Comparison of ENCODE assay signal across 8 cellular contexts in the genomic region with DNA sequence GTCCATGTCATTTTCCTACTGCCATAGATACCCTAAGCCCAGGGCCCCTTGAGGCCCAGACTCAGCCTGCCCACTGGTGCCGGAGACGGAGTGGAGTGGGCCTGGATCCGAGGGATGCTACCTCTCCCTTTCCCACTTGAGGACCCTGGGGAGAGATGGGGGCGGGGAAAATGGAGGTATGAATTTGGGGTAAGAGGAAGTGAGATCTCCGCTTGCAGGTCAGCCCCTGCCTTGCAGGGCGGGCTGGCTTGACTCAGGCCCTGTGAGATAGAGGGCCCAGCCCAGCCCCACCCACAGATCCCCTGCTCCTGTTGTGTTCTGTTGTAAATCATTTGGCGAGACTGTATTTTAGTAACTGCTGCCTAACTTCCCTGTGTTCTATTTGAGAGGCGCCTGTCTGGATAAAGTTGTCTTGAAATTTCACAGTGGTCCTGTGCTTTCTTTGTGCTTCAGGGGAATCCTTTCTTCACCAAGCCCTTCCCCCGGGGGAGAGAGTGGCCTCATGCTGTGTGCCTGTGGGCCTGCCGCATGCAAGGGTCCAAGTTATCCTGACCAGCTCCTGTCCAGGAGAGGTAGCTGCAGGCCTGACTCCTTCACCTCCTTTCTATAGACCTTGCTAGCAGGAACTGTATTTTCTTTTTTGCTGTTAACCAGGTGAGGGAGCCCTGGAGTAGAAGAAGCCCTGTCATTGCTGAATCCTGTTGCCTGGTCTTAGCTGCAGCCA. TPM values are rescaled to one million over a fixed set of nuclear protein-coding genes. Genes with fewer than 3 reads are reported as not detected.
DNase-seq lines count a peak whose midpoint lies in the region; ATAC-seq and TF ChIP-seq lines count a peak whose summit lies in the region.

No MANE protein-coding gene starts in this region.

- H3K27ac Mint-ChIP-seq in activated T-helper 1 cell treated with anti-CD3 and anti-CD28 coated beads, Interleukin-12 subunit alpha, Interleukin-12 subunit beta, Interleukin-2, Interleukin-4 antibody, amounts not matched to agents 30 ng/mL and 10 ng/mL and 1 ng/mL, durations not matched to agents 14 hours and 24 hours and 36 hours = no peak overlapping the region

- peak; percentile 71 for TF ChIP-seq CTCF in BE2C (IDR thresholded peaks at IDR 0.05; ENCODE audit: low read depth, low read length)

- H3K4me1 Mint-ChIP-seq in activated T-helper 1 cell treated with anti-CD3 and anti-CD28 coated beads, Interleukin-12 subunit alpha, Interleukin-12 subunit beta, Interleukin-2, Interleukin-4 antibody, amounts not matched to agents 30 ng/mL and 10 ng/mL and 1 ng/mL, durations not matched to agents 14 hours and 24 hours and 36 hours (ENCODE audit: low read depth) = no peaks in the 10 kb centered on the region

- intact Hi-C loops in activated T-helper 1 cell treated with anti-CD3 and anti-CD28 coated beads, Interleukin-12 subunit alpha, Interleukin-12 subunit beta, Interleukin-2, Interleukin-4 antibody, amounts not matched to agents 30 ng/mL and 10 ng/mL and 1 ng/mL, durations not matched to agents 14 hours and 24 hours and 36 hours (cut with micrococcal nuclease) = no loop called here

- no peaks in the 10 kb centered on the region for H3K27me3 ChIP-seq in BE2C

- H3K4me3 Mint-ChIP-seq in activated T-helper 1 cell treated with anti-CD3 and anti-CD28 coated beads, Interleukin-12 subunit alpha, Interleukin-12 subunit beta, Interleukin-2, Interleukin-4 antibody, amounts not matched to agents 30 ng/mL and 10 ng/mL and 1 ng/mL, durations not matched to agents 14 hours and 24 hours and 36 hours = no peak overlapping the region

- no peak overlapping the region for H3K4me3 ChIP-seq in BE2C (ENCODE audit: low read depth, low read length)

- H3K9me3 Mint-ChIP-seq in activated T-helper 1 cell treated with anti-CD3 and anti-CD28 coated beads, Interleukin-12 subunit alpha, Interleukin-12 subunit beta, Interleukin-2, Interleukin-4 antibody, amounts not matched to agents 30 ng/mL and 10 ng/mL and 1 ng/mL, durations not matched to agents 14 hours and 24 hours and 36 hours = no peaks in the 10 kb centered on the region

- H3K36me3 Mint-ChIP-seq in activated T-helper 1 cell treated with anti-CD3 and anti-CD28 coated beads, Interleukin-12 subunit alpha, Interleukin-12 subunit beta, Interleukin-2, Interleukin-4 antibody, amounts not matched to agents 30 ng/mL and 10 ng/mL and 1 ng/mL, durations not matched to agents 14 hours and 24 hours and 36 hours (ENCODE audit: low read depth) = peaks cover 32% of the 10 kb centered on the region

- no peaks in the 10 kb centered on the region for H3K4me1 ChIP-seq in BE2C

- no peaks in the 10 kb centered on the region for H3K27me3 Mint-ChIP-seq in activated T-helper 1 cell treated with anti-CD3 and anti-CD28 coated beads, Interleukin-12 subunit alpha, Interleukin-12 subunit beta, Interleukin-2, Interleukin-4 antibody, amounts not matched to agents 30 ng/mL and 10 ng/mL and 1 ng/mL, durations not matched to agents 14 hours and 24 hours and 36 hours (ENCODE audit: insufficient read depth)

- peaks cover 10% of the 10 kb centered on the region for H3K36me3 ChIP-seq in BE2C

- no peaks in the 10 kb centered on the region for H3K9me3 ChIP-seq in BE2C

- ATAC-seq in GM21576 (IDR thresholded peaks at IDR 0.05; ENCODE audit: unreplicated experiment) = peak; percentile 50

- DNase-seq in BE2C = no peak
- DNase-seq in NCI-H345 (lab: John Stamatoyannopoulos, UW) = peak; percentile 46
- peak; percentile 49 for DNase-seq in amniotic epithelial cell (ENCODE audit: low read depth)
- peak; percentile 44 for DNase-seq in kidney tubule cell (ENCODE audit: low spot score)
- DNase-seq in activated T-helper 1 cell treated with anti-CD3 and anti-CD28 coated beads, Interleukin-12 subunit alpha, Interleukin-12 subunit beta, Interleukin-2, Interleukin-4 antibody, amounts not matched to agents 30 ng/mL and 10 ng/mL and 1 ng/mL, durations not matched to agents 14 hours and 24 hours and 36 hours (ENCODE audit: low spot score) = no peak
- DNase-seq in stimulated activated naive CD4-positive, alpha-beta T cell (lab: John Stamatoyannopoulos, UW) = no peak
- no peak for DNase-seq in superior temporal gyrus (ENCODE audit: extremely low spot score)

RNA-seq across cellular contexts. Expression of gene YKT6, which starts 13.3 kb away (rescaled TPM):
- polyA plus RNA-seq in BE2C (2012; ENCODE audit: insufficient read depth, insufficient read length, low read depth) = 199 TPM
- total RNA-seq in activated T-helper 1 cell treated with anti-CD3 and anti-CD28 coated beads, Interleukin-12 subunit alpha, Interleukin-12 subunit beta, Interleukin-2, Interleukin-4 antibody, amounts not matched to agents 30 ng/mL and 10 ng/mL and 1 ng/mL, durations not matched to agents 14 hours and 24 hours and 36 hours = 91.8 and 92.1 TPM in 2 replicates

RNA-seq across cellular contexts. Expression of gene GCK, which starts 24.8 kb away (rescaled TPM):
- not detected for polyA plus RNA-seq in BE2C (2012; ENCODE audit: insufficient read depth, insufficient read length, low read depth)
- total RNA-seq in activated T-helper 1 cell treated with anti-CD3 and anti-CD28 coated beads, Interleukin-12 subunit alpha, Interleukin-12 subunit beta, Interleukin-2, Interleukin-4 antibody, amounts not matched to agents 30 ng/mL and 10 ng/mL and 1 ng/mL, durations not matched to agents 14 hours and 24 hours and 36 hours = 1.9 and 2.4 TPM in 2 replicates

Comparison
In these comparisons a context has a peak if more than half of its experiments do, and no peak if none do; other contexts are left out.
1. DNase-seq: peak in NCI-H345 (single experiment), amniotic epithelial cell (single experiment) and kidney tubule cell (single experiment); none in BE2C (single experiment), activated T-helper 1 cell treated with anti-CD3 and anti-CD28 coated beads, Interleukin-12 subunit alpha, Interleukin-12 subunit beta, Interleukin-2, Interleukin-4 antibody, amounts not matched to agents 30 ng/mL and 10 ng/mL and 1 ng/mL, durations not matched to agents 14 hours and 24 hours and 36 hours (single experiment), stimulated activated naive CD4-positive, alpha-beta T cell (0 of 6) and superior temporal gyrus (single experiment).